9 cellular contexts compared by ENCODE assay signal in the genomic region with DNA sequence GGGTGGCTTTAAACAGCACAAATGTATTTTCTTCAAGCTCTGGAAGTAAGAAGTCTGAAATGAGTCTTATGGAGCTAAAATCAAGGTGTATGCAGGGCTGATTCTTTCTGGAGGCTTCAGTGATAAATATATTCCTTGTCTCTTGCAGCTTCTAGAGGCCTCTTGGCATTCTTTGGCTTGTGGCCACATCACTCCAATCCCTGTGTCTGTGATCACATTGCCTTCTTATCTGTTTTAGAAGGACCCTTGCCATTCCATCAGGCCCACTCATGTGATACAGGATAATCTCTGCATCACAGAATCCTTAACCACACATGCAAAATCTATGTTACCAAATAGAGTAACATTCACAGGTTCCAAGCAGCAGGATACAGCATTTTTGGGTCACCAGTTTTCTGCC.
"Had no signal": no experiment of that assay in that cellular context is flagged by ENCODE, and none has a peak within 500 bp of the region (broad histone marks: within the 10 kb centered on the region; RNA-seq: fewer than 3 reads in every experiment).

No MANE protein-coding gene starts in this region.

- H3K27ac Mint-ChIP-seq: GM23338, H9, HFFc6 had no signal

- H3K4me3 ChIP-seq: GM23248, GM23338, HAP-1 had no signal

- DNase-seq: GM23248, GOT3, H7, H9, HCEC 1CT, HFFc6 had no signal

- H3K27ac ChIP-seq: GM23248 had no signal

- ATAC-seq: GM23338, HCT116 had no signal

- H3K36me3 ChIP-seq: HAP-1 had no signal

- H3K4me1 ChIP-seq: HAP-1 had no signal

- H3K9me3 ChIP-seq: HAP-1 had no signal

- H3K4me3 Mint-ChIP-seq: GM23338, H9, HFFc6 had no signal
